12 cellular contexts compared by ENCODE assay signal in genomic region chr2:180291552-180292421, GRCh38.
A peak's percentile ranks its signal among the peaks of the same experiment; 100 is the strongest.
DNase-seq lines count a peak whose midpoint lies in the region; ATAC-seq and TF ChIP-seq lines count a peak whose summit lies in the region.
"Had no signal": no experiment of that assay in that cellular context is flagged by ENCODE, and none has a peak within 500 bp of the region (broad histone marks: within the 10 kb centered on the region; RNA-seq: fewer than 3 reads in every experiment).

No MANE protein-coding gene starts in this region.

- H3K4me2 ChIP-seq in GM23248 (ENCODE audit: unreplicated experiment): peak overlapping the region; percentile 59

- CTCF ChIA-PET in Panc1 (lab: Charles Lee): no interaction called here

- 31 to 35% methylated on average over 6 of the region's 6 CpGs for WGBS in GM23248 (ENCODE audit: low coverage in 1 of 2, low lambda C conversion rate in 2 of 2, missing lambda C conversion rate in 2 of 2), 2 experiments

- no peaks in the 10 kb centered on the region for H3K36me3 ChIP-seq in GM23248 (ENCODE audit: low read depth)
- H3K36me3 ChIP-seq in Panc1 (ENCODE audit: control insufficient read depth, insufficient read depth, low read length): no peaks in the 10 kb centered on the region

- H3K9ac ChIP-seq in GM23248: no peak overlapping the region; the same call in 1 of the 2 replicates

- no TSS peak for BruUV-seq in Panc1 (replicated peaks; lab: Mats Ljungman, UMichigan)

- H3K9me3 ChIP-seq in GM23248 (ENCODE audit: low read depth): no peaks in the 10 kb centered on the region
- H3K9me3 ChIP-seq in Panc1 (ENCODE audit: control insufficient read depth, insufficient read depth, low read depth, low read length): peaks cover 38% of the 10 kb centered on the region; the same call in 1 of the 2 replicates

- TF ChIP-seq CTCF in Panc1 (IDR thresholded peaks at IDR 0.05) (no peak), fibroblast of mammary gland (conservative IDR thresholded peaks at IDR 0.05; ENCODE audit: control insufficient read depth, insufficient read depth, low read depth, low read length) (no peak)

- no peaks in the 10 kb centered on the region for H3K79me2 ChIP-seq in GM23248 (ENCODE audit: insufficient read depth)

- POLR2A ChIA-PET in Panc1 (lab: Charles Lee): no interaction called here

- H3K4me3 ChIP-seq in GM23248 (peak overlapping the region; percentile 45), Panc1 (ENCODE audit: low read depth in 2 of 2, low read length in 2 of 2) (no peak overlapping the region), fibroblast of mammary gland (ENCODE audit: control insufficient read depth, low read depth, low read length) (no peak overlapping the region)

- peaks cover 18% of the 10 kb centered on the region for H3F3A ChIP-seq in GM23248 (ENCODE audit: insufficient read depth)

- H3K27me3 ChIP-seq in GM23248 (replicated peaks; ENCODE audit: insufficient read depth) (no peaks in the 10 kb centered on the region), Panc1 (ENCODE audit: control insufficient read depth, insufficient read depth, low read length) (no peaks in the 10 kb centered on the region)

- H4K20me1 ChIP-seq in GM23248 (ENCODE audit: insufficient read depth): no peaks in the 10 kb centered on the region

- peaks cover 22% of the 10 kb centered on the region for H3K4me1 ChIP-seq in GM23248 (ENCODE audit: insufficient read depth)
- peaks cover 6% of the 10 kb centered on the region; the same call in 1 of the 2 replicates for H3K4me1 ChIP-seq in Panc1 (ENCODE audit: control insufficient read depth, insufficient read depth, low read length)

- peak overlapping the region; percentile 28; the same call in 1 of the 2 replicates for H2AFZ ChIP-seq in GM23248

- no peaks in the 10 kb centered on the region for H3K9me2 ChIP-seq in GM23248 (ENCODE audit: insufficient read depth)

- H3K27ac ChIP-seq in GM23248 (peak overlapping the region; percentile 67), Panc1 (ENCODE audit: low read length) (peak overlapping the region; percentile 80)

- in situ Hi-C loops in GM23248 (cut with MboI) (no loop called here), Panc1 (cut with HindIII; ENCODE audit: low pct_unique_long_range_greater_than_20kb, low sequenced_read_pairs) (no loop called here)

- intact Hi-C loops in Panc1 (cut with micrococcal nuclease; ENCODE audit: unreplicated experiment): no loop called here

- peak; percentile 91 for ATAC-seq in Panc1
- ATAC-seq in left lobe of liver: no peak
- ATAC-seq: effector memory CD8-positive, alpha-beta T cell had no signal

- DNase-seq in GM23248 (peak; percentile 67), Panc1 (ENCODE audit: low read depth, low spot score) (peak; percentile 46), fibroblast of mammary gland (ENCODE audit: low read depth) (peak; percentile 73), stromal cell of bone marrow (ENCODE audit: low read depth) (peak; percentile 6), NCI-H1105 treated with DMSO at 0.1 percent for 48 hours (lab: John Stamatoyannopoulos, UW) (no peak), left lobe of liver (ENCODE audit: low spot score) (no peak)
- DNase-seq in activated CD4-positive, alpha-beta T cell treated with anti-CD3 and anti-CD28 coated beads, Interleukin-2, amount 50 U/mL, for 48 hours: no peak
- DNase-seq: activated B cell treated with CpG ODN at 0.5 μM for 24 hours; activated naive CD4-positive, alpha-beta T cell; central memory CD4-positive, alpha-beta T cell; effector memory CD8-positive, alpha-beta T cell; NCI-H1417 had no signal

Comparison
In these comparisons a context has a peak if more than half of its experiments do, and no peak if none do; other contexts are left out.
1. DNase-seq: peak in GM23248 (single experiment), Panc1 (single experiment), fibroblast of mammary gland (single experiment) and stromal cell of bone marrow (single experiment); none in NCI-H1105 treated with DMSO at 0.1 percent for 48 hours (single experiment), left lobe of liver (single experiment) and activated CD4-positive, alpha-beta T cell treated with anti-CD3 and anti-CD28 coated beads, Interleukin-2, amount 50 U/mL, for 48 hours (0 of 2).